12 cellular contexts compared by ENCODE assay signal in the genomic region with DNA sequence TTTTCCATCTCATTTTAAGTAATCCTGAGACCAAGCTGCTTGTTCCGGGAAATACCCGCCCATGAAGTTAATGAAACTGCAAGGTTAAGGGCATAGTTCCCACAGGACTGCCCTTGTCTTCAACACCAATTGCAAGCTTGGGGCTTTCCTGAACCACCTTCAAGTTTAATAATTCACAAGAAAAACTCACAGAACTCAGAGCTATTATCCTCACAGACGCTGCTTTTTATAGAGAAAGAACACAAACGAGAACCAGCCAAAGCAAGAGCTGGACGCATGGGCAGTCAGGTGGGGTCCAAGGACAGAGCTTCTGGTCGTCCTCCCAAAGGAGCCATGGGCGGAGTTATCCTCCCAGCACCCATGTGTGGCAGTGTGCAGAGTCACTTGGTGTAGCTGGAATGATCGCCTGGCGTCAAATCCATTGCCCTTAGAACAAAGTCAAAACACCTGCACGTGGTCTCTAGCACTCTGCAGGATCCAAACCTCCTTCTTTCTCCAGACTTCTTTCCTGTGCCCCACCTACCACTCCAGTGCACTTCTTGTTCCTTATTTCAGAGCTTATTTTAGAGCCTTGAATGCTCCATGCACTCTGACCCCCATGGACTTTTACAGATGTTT. TPM values are rescaled to one million over a fixed set of nuclear protein-coding genes. Genes with fewer than 3 reads are reported as not detected.
DNase-seq lines count a peak whose midpoint lies in the region; ATAC-seq and TF ChIP-seq lines count a peak whose summit lies in the region.
"Had no signal": no experiment of that assay in that cellular context is flagged by ENCODE, and none has a peak within 500 bp of the region (broad histone marks: within the 10 kb centered on the region; RNA-seq: fewer than 3 reads in every experiment).

No MANE protein-coding gene starts in this region.

- H3K36me3 ChIP-seq in HCT116 (ENCODE audit: control insufficient read depth in 1 of 2, insufficient read depth in 2 of 2, low read length in 2 of 2), result no peaks in the 10 kb centered on the region
- no peaks in the 10 kb centered on the region for H3K36me3 ChIP-seq in right lobe of liver
- H3K36me3 ChIP-seq: MG63 had no signal

- no peaks in the 10 kb centered on the region for H4K20me1 ChIP-seq in HCT116 (ENCODE audit: insufficient read depth)

- H3K9me3 ChIP-seq in HCT116 (ENCODE audit: control insufficient read depth in 1 of 2, insufficient read depth in 1 of 2, low read depth in 1 of 2, low read length in 2 of 2), result no peaks in the 10 kb centered on the region
- H3K9me3 ChIP-seq in right lobe of liver, result no peaks in the 10 kb centered on the region
- H3K9me3 ChIP-seq: MG63 had no signal

- TSS peak; percentile 18 for BruUV-seq in HCT116 (replicated peaks; lab: Mats Ljungman, UMichigan)

- intact Hi-C loops in HCT116 (cut with micrococcal nuclease) (no loop called here), right lobe of liver (cut with DNase I) (loop anchor here in 1 of 2 donors (10.0 kb wide), 1 partner anchor 54 kb away; the partner anchor contains the start of gene SNX10)

- RAD21 ChIA-PET in HCT116 (lab: Charles Lee; ENCODE audit: low non-redundant PET in 1 of 2, low total read pairs in 2 of 2, uncharacterized antibody in 2 of 2, unreplicated experiment in 2 of 2), result no interaction called here

- TF ChIP-seq CTCF in HCT116 (IDR thresholded peaks at IDR 0.05 in 2 of 3, conservative IDR thresholded peaks at IDR 0.05 in 1 of 3; ENCODE audit: borderline replicate concordance in 1 of 3, insufficient read depth in 1 of 3, low read depth in 2 of 3, low read length in 2 of 3), result no peak
- TF ChIP-seq CTCF in right lobe of liver (IDR thresholded peaks at IDR 0.05), result no peak
- TF ChIP-seq CTCF in foreskin fibroblast (IDR thresholded peaks at IDR 0.05; ENCODE audit: low read depth, low read length), result no peak
- no peak for TF ChIP-seq CTCF in GM13977 (IDR thresholded peaks at IDR 0.05; ENCODE audit: extremely low read depth, insufficient read depth, missing control alignments)

- H2AFZ ChIP-seq in HCT116 (ENCODE audit: low read depth, low read length, poor library complexity, severe bottlenecking), result no peak overlapping the region

- no peak for DNase-seq in HCT116 (ENCODE audit: low read depth, low spot score)
- DNase-seq in MV-4-11 (lab: John Stamatoyannopoulos, UW), result peak; percentile 18
- DNase-seq in right lobe of liver, result peak; percentile 74 to 94 (median 89)
- DNase-seq in activated effector memory CD4-positive, alpha-beta T cell treated with Interleukin-2 at 50 U/mL for 16 hours, result no peak
- no peak for DNase-seq in foreskin fibroblast
- DNase-seq in activated CD4-positive, alpha-beta T cell treated with anti-CD3 and anti-CD28 coated beads for 48 hours, result no peak
- no peak for DNase-seq in GM13977 (ENCODE audit: low spot score)
- DNase-seq: activated naive CD4-positive, alpha-beta T cell; CD8-positive, alpha-beta memory T cell; MG63; stimulated activated naive CD4-positive, alpha-beta T cell treated with Interleukin-2 at 50 U/mL for 16 hours had no signal

- TF ChIP-seq RAD21 in HCT116 (IDR thresholded peaks at IDR 0.05; ENCODE audit: low read depth), result no peak

- H3K27me3 ChIP-seq in HCT116 (ENCODE audit: insufficient read depth, low read length), result no peaks in the 10 kb centered on the region
- H3K27me3 ChIP-seq in right lobe of liver, result no peaks in the 10 kb centered on the region
- H3K27me3 ChIP-seq: MG63 had no signal

- WGBS in right lobe of liver (ENCODE audit: insufficient coverage, low coverage, low lambda C conversion rate, missing lambda C conversion rate), result 23% methylated on average over 9 of the region's 10 CpGs

- ATAC-seq in GM18861 (IDR thresholded peaks at IDR 0.05; ENCODE audit: unreplicated experiment) (peak; percentile 89), HCT116 (no peak), right lobe of liver (peak; percentile 60 to 77 (median 72))

- no peak overlapping the region for H3K4me2 ChIP-seq in HCT116 (ENCODE audit: low read length)

- H3K4me1 ChIP-seq in HCT116 (ENCODE audit: control insufficient read depth in 1 of 2, insufficient read depth in 2 of 2, low read length in 2 of 2) (peaks cover 4 to 28% of the 10 kb centered on the region in 2 experiments), right lobe of liver (peaks cover 0 to 51% (median 24%) of the 10 kb centered on the region in 4 donors)

- H3K9ac ChIP-seq in HCT116 (ENCODE audit: low read length), result no peak overlapping the region

- in situ Hi-C loops in GM13977 (cut with MboI; ENCODE audit: low pct_unique_long_range_greater_than_20kb, low sequenced_read_pairs, unreplicated experiment), result no loop called here

- no peaks in the 10 kb centered on the region for H3K9me2 ChIP-seq in HCT116 (ENCODE audit: insufficient read depth)

- no peak overlapping the region for H3K27ac ChIP-seq in HCT116 (ENCODE audit: low read depth, low read length)
- H3K27ac ChIP-seq in right lobe of liver, result peak overlapping the region; percentile 10 to 87 (median 66)

- H3K4me3 ChIP-seq in HCT116 (replicated peaks in 1 of 2; ENCODE audit: low read depth in 1 of 2, low read length in 2 of 2) (no peak overlapping the region), right lobe of liver (no peak overlapping the region), foreskin fibroblast (ENCODE audit: low read depth in 1 of 2, low read length in 2 of 2) (no peak overlapping the region)
- H3K4me3 ChIP-seq: MG63 had no signal

- TF ChIP-seq POLR2A in HCT116 (IDR thresholded peaks at IDR 0.05; ENCODE audit: borderline replicate concordance, extremely low read depth, insufficient read depth, insufficient read length), result no peak
- TF ChIP-seq POLR2A in right lobe of liver (IDR thresholded peaks at IDR 0.05), result no peak

- no peaks in the 10 kb centered on the region for H3K79me2 ChIP-seq in HCT116 (ENCODE audit: insufficient read depth, low read length)

- CTCF ChIA-PET in HCT116 (lab: Charles Lee), result no interaction called here

- POLR2A ChIA-PET in HCT116 (lab: Charles Lee), result no interaction called here

TF ChIP-seq in HCT116, 20 proteins besides CTCF, POLR2A, EP300 and RAD21:
- TF ChIP-seq FOSL1 (IDR thresholded peaks at IDR 0.05; ENCODE audit: low read depth) (no peak), ATF3 (IDR thresholded peaks at IDR 0.05) (no peak), CBX3 (IDR thresholded peaks at IDR 0.05; ENCODE audit: low read depth) (no peak), TCF7L2 (IDR thresholded peaks at IDR 0.05; ENCODE audit: borderline replicate concordance, extremely low read depth, insufficient read depth, insufficient read length) (no peak), EZH2phosphoT487 (IDR thresholded peaks at IDR 0.05; ENCODE audit: borderline replicate concordance) (no peak), ZFX (IDR thresholded peaks at IDR 0.05) (no peak)
TF ChIP-seq in HCT116: peak in this region for 0.

RNA-seq across cellular contexts. Expression of gene SNX10, which starts 56.7 kb away (rescaled TPM):
- 26.9 TPM for total RNA-seq in HCT116 (2021; ENCODE audit: unreplicated experiment)
- polyA plus RNA-seq in HCT116 (2012), result 11.0 and 17.2 TPM in 2 replicates
- total RNA-seq in right lobe of liver, result 10 to 100 TPM; 10.1 to 59.0 (median 37.7) TPM

Comparison
In these comparisons a context has a peak if more than half of its experiments do, and no peak if none do; other contexts are left out.
1. DNase-seq: peak in MV-4-11 (single experiment) and right lobe of liver (3 of 3); none in HCT116 (single experiment), activated effector memory CD4-positive, alpha-beta T cell treated with Interleukin-2 at 50 U/mL for 16 hours (single experiment), foreskin fibroblast (0 of 2), activated CD4-positive, alpha-beta T cell treated with anti-CD3 and anti-CD28 coated beads for 48 hours (single experiment) and GM13977 (single experiment).